8 cellular contexts compared by ENCODE assay signal in the genomic region with DNA sequence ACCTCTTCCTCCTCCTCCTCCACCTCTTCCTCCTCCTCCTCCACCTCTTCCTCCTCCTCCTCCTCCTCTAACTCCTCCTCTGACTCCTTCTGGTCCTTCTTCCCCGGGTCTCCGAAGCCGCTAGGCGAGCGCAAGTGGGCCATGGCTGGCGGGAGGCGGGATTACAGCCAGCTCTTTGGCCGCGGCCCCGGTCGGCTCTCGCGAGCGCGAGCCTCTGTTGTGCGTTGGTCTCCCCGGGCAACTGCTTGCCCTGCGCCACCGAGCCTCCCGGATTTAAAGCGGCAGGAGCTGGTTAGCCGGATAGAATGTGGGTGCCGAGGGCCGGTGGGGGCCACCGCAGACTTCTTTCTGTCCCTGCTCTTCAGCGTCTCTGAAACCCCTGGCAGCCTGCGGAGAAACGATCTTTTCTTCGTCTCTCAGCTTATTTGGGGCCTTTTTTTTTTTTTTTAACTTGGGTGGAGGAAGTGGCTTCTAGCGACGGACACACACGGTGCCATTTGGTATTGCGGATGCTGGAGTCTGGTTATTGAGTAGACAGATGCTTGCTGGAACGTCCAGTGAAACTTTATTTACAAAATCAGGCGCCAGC. TPM values are rescaled to one million over a fixed set of nuclear protein-coding genes. Genes with fewer than 3 reads are reported as not detected.
A peak's percentile ranks its signal among the peaks of the same experiment; 100 is the strongest.
DNase-seq lines count a peak whose midpoint lies in the region; ATAC-seq and TF ChIP-seq lines count a peak whose summit lies in the region.

A gene (minus strand): TSS at position 165 of the 589 bp plus-strand sequence. CDS start 22 bp downstream, at position 143.

- peak; percentile 91 for DNase-seq in NCI-H1105 treated with DMSO at 0.1 percent for 48 hours (lab: John Stamatoyannopoulos, UW)
- DNase-seq in SW 1271 (lab: John Stamatoyannopoulos, UW), result peak; percentile 68 to 86
- DNase-seq in adrenal gland, result peak; percentile 93 to 96 (median 94)
- peak; percentile 94 for DNase-seq in left cardiac atrium
- peak; percentile 82 for DNase-seq in progenitor cell of endocrine pancreas (ENCODE audit: low spot score, unreplicated experiment)
- DNase-seq in ureter (ENCODE audit: low spot score), result peak; percentile 92

- no peaks in the 10 kb centered on the region for H3K27me3 Mint-ChIP-seq in progenitor cell of endocrine pancreas

- H3K4me1 ChIP-seq in adrenal gland (replicated peaks in 1 of 2), result peaks cover 4 to 8% of the 10 kb centered on the region in 2 donors

- H3K4me1 Mint-ChIP-seq in progenitor cell of endocrine pancreas (ENCODE audit: low read depth), result no peaks in the 10 kb centered on the region

- TF ChIP-seq CTCF in GM12874 (IDR thresholded peaks at IDR 0.05; ENCODE audit: insufficient read depth, low read depth, low read length), result 0 out of 2 replicates have a peak, but pooled peaks have one; percentile 6
- TF ChIP-seq CTCF in adrenal gland (IDR thresholded peaks at IDR 0.05), result peak in 5 of 6 experiments; percentile 15 to 64 (median 43)
- TF ChIP-seq CTCF in progenitor cell of endocrine pancreas (IDR thresholded peaks at IDR 0.05; ENCODE audit: unreplicated experiment), result peak; percentile 9

- intact Hi-C loops in adrenal gland (cut with DNase I) (no loop called here), left cardiac atrium (cut with DNase I) (no loop called here)

- peak within 1 kb of the TSS in 3 of 4 donors; percentile 66 to 89 (median 73) for H3K4me3 ChIP-seq in adrenal gland

- ATAC-seq in HG02678 (IDR thresholded peaks at IDR 0.05; ENCODE audit: unreplicated experiment) (peak; percentile 99), left cardiac atrium (peak; percentile 99)

- peaks cover 12% of the 10 kb centered on the region for H3K36me3 Mint-ChIP-seq in progenitor cell of endocrine pancreas (ENCODE audit: insufficient read depth)

- WGBS in adrenal gland, 4 donors, result 0 to 1% (median 1%) methylated on average over 12 to 35 of the region's 35 CpGs

- peak within 1 kb of the TSS; percentile 96 for H3K4me3 Mint-ChIP-seq in progenitor cell of endocrine pancreas (ENCODE audit: low read depth)

- H3K27ac Mint-ChIP-seq in progenitor cell of endocrine pancreas, result peak within 1 kb of the TSS; percentile 97

- H3K27me3 ChIP-seq in adrenal gland, result no peaks in the 10 kb centered on the region

- no peaks in the 10 kb centered on the region for H3K36me3 ChIP-seq in adrenal gland (replicated peaks in 1 of 2)

- no peaks in the 10 kb centered on the region for H3K9me3 ChIP-seq in adrenal gland (replicated peaks in 1 of 3)

- peak in 1 of 2 donors; percentile 49 for TF ChIP-seq POLR2A in adrenal gland (IDR thresholded peaks at IDR 0.05)

- H3K27ac ChIP-seq in adrenal gland, result peak within 1 kb of the TSS in 3 of 5 donors; percentile 70 to 77 (median 74)

- H3K9me3 Mint-ChIP-seq in progenitor cell of endocrine pancreas (ENCODE audit: low read depth), result peaks cover 9% of the 10 kb centered on the region

RNA-seq across cellular contexts. Expression of the gene that starts here (rescaled TPM):
- under 1 TPM in 3 of 8 donors, not detected in 5; 0.46 to 0.55 (median 0.47) TPM for total RNA-seq in adrenal gland
- polyA plus RNA-seq in adrenal gland, result not detected
- under 1 TPM in 1 of 2 donors, not detected in 1; 0.39 TPM for total RNA-seq in left cardiac atrium
- 0.49 TPM in 1 of 2 replicates, not detected in the other for total RNA-seq in progenitor cell of endocrine pancreas
- 0.36 TPM for total RNA-seq in ureter

Comparison
In these comparisons a context has a peak if more than half of its experiments do, and no peak if none do; other contexts are left out.
1. Peak in every context shown above with its lines: DNase-seq, ATAC-seq, H3K4me3 ChIP-seq and H3K27ac ChIP-seq.
2. Peak in DNase-seq, H3K4me3 ChIP-seq and H3K27ac ChIP-seq in adrenal gland; RNA of the gene not detected or under 1 TPM.
3. Peak in DNase-seq and ATAC-seq in left cardiac atrium; RNA of the gene not detected or under 1 TPM.
4. Peak in DNase-seq in progenitor cell of endocrine pancreas; RNA of the gene not detected or under 1 TPM.
5. Peak in DNase-seq in ureter; RNA of the gene not detected or under 1 TPM.